Comparison of ENCODE assay signal across 15 cellular contexts in genomic region chr1:209780276-209780675, GRCh38. TPM values are rescaled to one million over a fixed set of nuclear protein-coding genes. Genes with fewer than 3 reads are reported as not detected.
DNase-seq lines count a peak whose midpoint lies in the region; ATAC-seq and TF ChIP-seq lines count a peak whose summit lies in the region.
"Had no signal": no experiment of that assay in that cellular context is flagged by ENCODE, and none has a peak within 500 bp of the region (broad histone marks: within the 10 kb centered on the region; RNA-seq: fewer than 3 reads in every experiment).

No MANE protein-coding gene starts in this region.

- CTCF ChIA-PET in activated CD8-positive, alpha-beta memory T cell treated with anti-CD3 and anti-CD28 coated beads, Interleukin-2, amount 10 ng/mL, durations not matched to agents 7 days and 5 days (lab: Charles Lee) = interaction anchor here (1.0 to 1.8 kb wide), 3 partner anchors 11 to 43 kb away, joined by 3 to 4 read pairs (median 3); no protein-coding TSS in a partner anchor
- CTCF ChIA-PET in activated CD4-positive, alpha-beta memory T cell treated with anti-CD3 and anti-CD28 coated beads, Interleukin-2, amount 10 ng/mL, durations not matched to agents 7 days and 5 days (lab: Charles Lee) = no interaction called here

- H3K36me3 Mint-ChIP-seq in activated CD8-positive, alpha-beta memory T cell treated with anti-CD3 and anti-CD28 coated beads, Interleukin-2, amount 10 ng/mL, durations not matched to agents 7 days and 5 days = peaks cover 59% of the 10 kb centered on the region
- H3K36me3 Mint-ChIP-seq in activated CD4-positive, alpha-beta memory T cell treated with anti-CD3 and anti-CD28 coated beads, Interleukin-2, amount 10 ng/mL, durations not matched to agents 7 days and 5 days (ENCODE audit: low read depth) = peaks cover 71% of the 10 kb centered on the region
- peaks cover 30 to 54% (median 31%) of the 10 kb centered on the region in 3 donors for H3K36me3 Mint-ChIP-seq in immature natural killer cell
- peaks cover 2% of the 10 kb centered on the region for H3K36me3 Mint-ChIP-seq in progenitor cell of endocrine pancreas (ENCODE audit: insufficient read depth)

- H3K27ac Mint-ChIP-seq in activated CD8-positive, alpha-beta memory T cell treated with anti-CD3 and anti-CD28 coated beads, Interleukin-2, amount 10 ng/mL, durations not matched to agents 7 days and 5 days = peak overlapping the region; percentile 16
- H3K27ac Mint-ChIP-seq in activated CD4-positive, alpha-beta memory T cell treated with anti-CD3 and anti-CD28 coated beads, Interleukin-2, amount 10 ng/mL, durations not matched to agents 7 days and 5 days = peak overlapping the region; percentile 53
- H3K27ac Mint-ChIP-seq in immature natural killer cell = peak overlapping the region in 5 of 6 donors; percentile 53 to 82 (median 72)
- H3K27ac Mint-ChIP-seq in progenitor cell of endocrine pancreas = peak overlapping the region; percentile 56

- no peak overlapping the region for H3K4me3 Mint-ChIP-seq in activated CD8-positive, alpha-beta memory T cell treated with anti-CD3 and anti-CD28 coated beads, Interleukin-2, amount 10 ng/mL, durations not matched to agents 7 days and 5 days
- no peak overlapping the region for H3K4me3 Mint-ChIP-seq in activated CD4-positive, alpha-beta memory T cell treated with anti-CD3 and anti-CD28 coated beads, Interleukin-2, amount 10 ng/mL, durations not matched to agents 7 days and 5 days
- no peak overlapping the region for H3K4me3 Mint-ChIP-seq in immature natural killer cell
- no peak overlapping the region for H3K4me3 Mint-ChIP-seq in progenitor cell of endocrine pancreas (ENCODE audit: low read depth)
- H3K4me3 Mint-ChIP-seq: stimulated activated naive CD8-positive, alpha-beta T cell treated with anti-CD3 and anti-CD28 coated beads, Interleukin-15, amount 100 ng/mL, for 72 hours had no signal

- no peaks in the 10 kb centered on the region for H3K9me3 Mint-ChIP-seq in activated CD8-positive, alpha-beta memory T cell treated with anti-CD3 and anti-CD28 coated beads, Interleukin-2, amount 10 ng/mL, durations not matched to agents 7 days and 5 days (ENCODE audit: low read depth)
- no peaks in the 10 kb centered on the region for H3K9me3 Mint-ChIP-seq in activated CD4-positive, alpha-beta memory T cell treated with anti-CD3 and anti-CD28 coated beads, Interleukin-2, amount 10 ng/mL, durations not matched to agents 7 days and 5 days
- H3K9me3 Mint-ChIP-seq in immature natural killer cell = no peaks in the 10 kb centered on the region
- no peaks in the 10 kb centered on the region for H3K9me3 Mint-ChIP-seq in progenitor cell of endocrine pancreas (ENCODE audit: low read depth)
- H3K9me3 Mint-ChIP-seq: stimulated activated naive CD8-positive, alpha-beta T cell treated with anti-CD3 and anti-CD28 coated beads, Interleukin-15, amount 100 ng/mL, for 72 hours had no signal

- POLR2A ChIA-PET in activated CD4-positive, alpha-beta memory T cell treated with anti-CD3 and anti-CD28 coated beads, Interleukin-2, amount 10 ng/mL, durations not matched to agents 7 days and 5 days (lab: Charles Lee) = interaction anchor here (1.3 to 20.7 kb wide), 3 partner anchors 13 to 594 kb away, joined by 3 to 799 read pairs (median 218); partner anchors contain the start of gene TRAF3IP3

- no peak for TF ChIP-seq CTCF in progenitor cell of endocrine pancreas (IDR thresholded peaks at IDR 0.05; ENCODE audit: unreplicated experiment)

- DNase-seq in activated CD8-positive, alpha-beta memory T cell treated with anti-CD3 and anti-CD28 coated beads, Interleukin-2, amount 10 ng/mL, durations not matched to agents 7 days and 5 days = no peak
- no peak for DNase-seq in activated CD8-positive, alpha-beta memory T cell treated with anti-CD3 and anti-CD28 coated beads, Interleukin-2, amount 50 U/mL, for 4 hours
- DNase-seq in activated CD4-positive, alpha-beta memory T cell treated with anti-CD3 and anti-CD28 coated beads, Interleukin-2, amount 10 ng/mL, durations not matched to agents 7 days and 5 days = no peak
- DNase-seq in immature natural killer cell = no peak
- DNase-seq in progenitor cell of endocrine pancreas (ENCODE audit: low spot score, unreplicated experiment) = no peak
- DNase-seq in NCI-H146 treated with DMSO at 0.1 percent for 48 hours (lab: John Stamatoyannopoulos, UW; ENCODE audit: unreplicated experiment) = no peak
- no peak for DNase-seq in NCI-H526 (lab: John Stamatoyannopoulos, UW)
- DNase-seq: DND-41; hypothalamus; left colon; NCI-H1105; posterior cingulate gyrus; stimulated activated naive CD8-positive, alpha-beta T cell treated with anti-CD3 and anti-CD28 coated beads, Interleukin-15, amount 100 ng/mL, for 72 hours had no signal

- peaks cover 50% of the 10 kb centered on the region for H3K4me1 Mint-ChIP-seq in activated CD8-positive, alpha-beta memory T cell treated with anti-CD3 and anti-CD28 coated beads, Interleukin-2, amount 10 ng/mL, durations not matched to agents 7 days and 5 days
- H3K4me1 Mint-ChIP-seq in activated CD4-positive, alpha-beta memory T cell treated with anti-CD3 and anti-CD28 coated beads, Interleukin-2, amount 10 ng/mL, durations not matched to agents 7 days and 5 days = peaks cover 53% of the 10 kb centered on the region
- H3K4me1 Mint-ChIP-seq in immature natural killer cell (peaks cover 37 to 45% of the 10 kb centered on the region in 2 donors), progenitor cell of endocrine pancreas (ENCODE audit: low read depth) (peaks cover 14% of the 10 kb centered on the region)

- no peaks in the 10 kb centered on the region for H3K27me3 Mint-ChIP-seq in activated CD8-positive, alpha-beta memory T cell treated with anti-CD3 and anti-CD28 coated beads, Interleukin-2, amount 10 ng/mL, durations not matched to agents 7 days and 5 days
- H3K27me3 Mint-ChIP-seq in activated CD4-positive, alpha-beta memory T cell treated with anti-CD3 and anti-CD28 coated beads, Interleukin-2, amount 10 ng/mL, durations not matched to agents 7 days and 5 days = no peaks in the 10 kb centered on the region
- H3K27me3 Mint-ChIP-seq in immature natural killer cell (ENCODE audit: low read depth in 3 of 3) (peaks cover 5 to 12% (median 11%) of the 10 kb centered on the region in 3 donors), progenitor cell of endocrine pancreas (peaks cover 1% of the 10 kb centered on the region)
- H3K27me3 Mint-ChIP-seq: stimulated activated naive CD8-positive, alpha-beta T cell treated with anti-CD3 and anti-CD28 coated beads, Interleukin-15, amount 100 ng/mL, for 72 hours had no signal

- ATAC-seq in activated CD8-positive, alpha-beta memory T cell treated with anti-CD3 and anti-CD28 coated beads, Interleukin-2, amount 10 ng/mL, durations not matched to agents 7 days and 5 days = no peak
- no peak for ATAC-seq in HG03457 (IDR thresholded peaks at IDR 0.05; ENCODE audit: unreplicated experiment)
- ATAC-seq: left colon; stimulated activated naive CD8-positive, alpha-beta T cell treated with anti-CD3 and anti-CD28 coated beads, Interleukin-15, amount 100 ng/mL, for 72 hours had no signal

RNA-seq across cellular contexts. Expression of gene C1orf74, which starts 4.1 kb away (rescaled TPM):
- total RNA-seq in activated CD8-positive, alpha-beta memory T cell treated with anti-CD3 and anti-CD28 coated beads, Interleukin-2, amount 10 ng/mL, durations not matched to agents 7 days and 5 days = 1 to 10 TPM; 2.8 to 3.0 TPM
- 1 to 10 TPM; 2.1 to 2.2 TPM for total RNA-seq in activated CD4-positive, alpha-beta memory T cell treated with anti-CD3 and anti-CD28 coated beads, Interleukin-2, amount 10 ng/mL, durations not matched to agents 7 days and 5 days
- under 1 TPM in 2 of 3 donors, not detected in 1; 0.18 to 0.84 TPM for polyA plus RNA-seq in immature natural killer cell
- 2.5 and 3.1 TPM in 2 replicates for total RNA-seq in progenitor cell of endocrine pancreas

RNA-seq across cellular contexts. Expression of gene TRAF3IP3, which starts 24.4 kb away (rescaled TPM):
- total RNA-seq in activated CD8-positive, alpha-beta memory T cell treated with anti-CD3 and anti-CD28 coated beads, Interleukin-2, amount 10 ng/mL, durations not matched to agents 7 days and 5 days = 100 to 1,000 TPM; 351 to 406 TPM
- total RNA-seq in activated CD4-positive, alpha-beta memory T cell treated with anti-CD3 and anti-CD28 coated beads, Interleukin-2, amount 10 ng/mL, durations not matched to agents 7 days and 5 days = 100 to 1,000 TPM; 421 to 422 TPM
- 100 to 1,000 TPM; 232 to 341 (median 287) TPM for polyA plus RNA-seq in immature natural killer cell
- not detected in 2 replicates for total RNA-seq in progenitor cell of endocrine pancreas

RNA-seq across cellular contexts. Expression of gene IRF6, which starts 25.7 kb away (rescaled TPM):
- total RNA-seq in activated CD8-positive, alpha-beta memory T cell treated with anti-CD3 and anti-CD28 coated beads, Interleukin-2, amount 10 ng/mL, durations not matched to agents 7 days and 5 days = 1 to 10 TPM; 1.3 to 1.7 TPM
- under 1 TPM; 0.10 to 0.25 TPM for total RNA-seq in activated CD4-positive, alpha-beta memory T cell treated with anti-CD3 and anti-CD28 coated beads, Interleukin-2, amount 10 ng/mL, durations not matched to agents 7 days and 5 days
- polyA plus RNA-seq in immature natural killer cell = 1 to 10 TPM in 2 of 3 donors, not detected in 1; 5.2 TPM
- total RNA-seq in progenitor cell of endocrine pancreas = 19.6 and 23.4 TPM in 2 replicates
- total RNA-seq: SK-MEL-5 had no signal

RNA-seq across cellular contexts. Expression of gene UTP25, which starts 47.5 kb away (rescaled TPM):
- 1 to 10 TPM; 4.7 to 9.7 TPM for total RNA-seq in activated CD8-positive, alpha-beta memory T cell treated with anti-CD3 and anti-CD28 coated beads, Interleukin-2, amount 10 ng/mL, durations not matched to agents 7 days and 5 days
- total RNA-seq in activated CD4-positive, alpha-beta memory T cell treated with anti-CD3 and anti-CD28 coated beads, Interleukin-2, amount 10 ng/mL, durations not matched to agents 7 days and 5 days = 1 to 10 TPM; 5.7 to 5.8 TPM
- 1 to 10 TPM; 2.6 to 3.7 (median 3.2) TPM for polyA plus RNA-seq in immature natural killer cell
- 7.4 and 7.8 TPM in 2 replicates for total RNA-seq in progenitor cell of endocrine pancreas

Comparison
In these comparisons a context has a peak if more than half of its experiments do, and no peak if none do; other contexts are left out.
1. H3K27ac Mint-ChIP-seq: peak in every context shown above with its lines; median percentile 72 in immature natural killer cell; 56 in progenitor cell of endocrine pancreas; 53 in activated CD4-positive, alpha-beta memory T cell treated with anti-CD3 and anti-CD28 coated beads, Interleukin-2, amount 10 ng/mL, durations not matched to agents 7 days and 5 days; 16 in activated CD8-positive, alpha-beta memory T cell treated with anti-CD3 and anti-CD28 coated beads, Interleukin-2, amount 10 ng/mL, durations not matched to agents 7 days and 5 days.
2. RNA of gene TRAF3IP3, which starts 24.4 kb away (total RNA-seq): 421 to 422 TPM in activated CD4-positive, alpha-beta memory T cell treated with anti-CD3 and anti-CD28 coated beads, Interleukin-2, amount 10 ng/mL, durations not matched to agents 7 days and 5 days and 351 to 406 TPM in activated CD8-positive, alpha-beta memory T cell treated with anti-CD3 and anti-CD28 coated beads, Interleukin-2, amount 10 ng/mL, durations not matched to agents 7 days and 5 days; not detected in progenitor cell of endocrine pancreas; every median in the first group is over 100 times any median in the second.